16 cellular contexts compared by ENCODE assay signal in the genomic region with DNA sequence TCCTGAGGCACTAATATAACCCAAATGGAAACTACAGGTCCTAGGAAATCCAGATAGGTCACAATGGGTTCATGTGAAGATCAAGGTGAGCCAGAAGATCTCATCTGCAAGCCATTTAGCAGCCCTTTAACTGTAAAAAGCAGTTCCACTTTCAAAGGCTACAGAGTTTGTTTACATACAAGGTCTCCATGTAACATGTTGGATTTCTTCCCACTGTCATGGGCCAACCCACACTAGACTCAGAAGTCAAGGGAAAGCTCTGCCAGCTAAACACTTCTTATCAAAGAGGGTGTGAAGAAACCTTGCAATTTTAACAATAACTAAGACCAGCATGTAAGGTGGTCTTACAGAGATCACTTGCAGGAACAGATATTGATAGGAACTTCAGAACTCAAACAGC.
"Had no signal": no experiment of that assay in that cellular context is flagged by ENCODE, and none has a peak within 500 bp of the region (broad histone marks: within the 10 kb centered on the region; RNA-seq: fewer than 3 reads in every experiment).

No MANE protein-coding gene starts in this region.

- H3K4me3 ChIP-seq: ascending aorta, heart left ventricle, suprapubic skin, upper lobe of left lung had no signal

- H3K9me3 ChIP-seq: ascending aorta, heart left ventricle, suprapubic skin, upper lobe of left lung had no signal

- FAIRE-seq: islet of Langerhans had no signal

- DNase-seq: activated CD4-positive, alpha-beta T cell treated with anti-CD3 and anti-CD28 coated beads for 4 hours; activated CD8-positive, alpha-beta memory T cell treated with anti-CD3 and anti-CD28 coated beads, Interleukin-2, amount 50 U/mL, for 48 hours; activated CD8-positive, alpha-beta T cell treated with anti-CD3 and anti-CD28 coated beads, Interleukin-2, amount 10 ng/mL, durations not matched to agents 7 days and 5 days; activated naive CD4-positive, alpha-beta T cell treated with Interleukin-2 at 50 U/mL for 16 hours; activated naive CD8-positive, alpha-beta T cell treated with anti-CD3 and anti-CD28 coated beads, Interleukin-2, amount 50 U/mL, for 24 hours; effector memory CD4-positive, alpha-beta T cell; foreskin keratinocyte; heart left ventricle; left ventricle myocardium superior; stimulated activated CD4-positive, alpha-beta T cell treated with anti-CD3 and anti-CD28 coated beads, Interleukin-12 subunit alpha, Interleukin-12 subunit beta, amount 100 ng/mL, for 4 hours; stimulated activated CD4-positive, alpha-beta T cell treated with anti-CD3 and anti-CD28 coated beads, Interleukin-2, amount 100 ng/mL, for 48 hours; stimulated activated naive CD4-positive, alpha-beta T cell treated with Interleukin-2 at 50 U/mL for 16 hours had no signal

- H3K27me3 ChIP-seq: ascending aorta, foreskin keratinocyte, heart left ventricle, suprapubic skin, upper lobe of left lung had no signal

- H3K27ac ChIP-seq: ascending aorta, foreskin keratinocyte, suprapubic skin had no signal

- H3K4me1 ChIP-seq: ascending aorta had no signal

- ATAC-seq: activated CD8-positive, alpha-beta T cell treated with anti-CD3 and anti-CD28 coated beads, Interleukin-2, amount 10 ng/mL, durations not matched to agents 7 days and 5 days; activated naive CD8-positive, alpha-beta T cell treated with anti-CD3 and anti-CD28 coated beads, Interleukin-2, amount 50 U/mL, for 24 hours; foreskin keratinocyte; heart left ventricle; left ventricle myocardium superior had no signal
